In genomic region chr11:65719887-65720236, GRCh38 we compare ENCODE assay signal across 1 cellular context.
TF ChIP-seq lines count a peak whose summit lies in the region.

No MANE protein-coding gene starts in this region.

TF ChIP-seq in HepG2, 621 proteins besides CTCF, POLR2A, EP300 and RAD21:
- TF ChIP-seq RNF2 (conservative IDR thresholded peaks at IDR 0.05; ENCODE audit: low read depth) (no peak), EED (CRISPR knock-in tag; IDR thresholded peaks at IDR 0.05) (0 out of 2 replicates have a peak, but pooled peaks have one; percentile 6), ZNF17 (CRISPR knock-in tag; IDR thresholded peaks at IDR 0.05) (no peak), HDAC6 (IDR thresholded peaks at IDR 0.05; ENCODE audit: low read depth, low read length) (no peak), MTF2 (CRISPR knock-in tag; IDR thresholded peaks at IDR 0.05; ENCODE audit: borderline replicate concordance) (0 out of 2 replicates have a peak, but pooled peaks have one; percentile 23), HMGA1 (CRISPR knock-in tag; conservative IDR thresholded peaks at IDR 0.05) (no peak), ZNF333 (CRISPR knock-in tag; IDR thresholded peaks at IDR 0.05; ENCODE audit: borderline replicate concordance) (no peak), ZNF850 (CRISPR knock-in tag; conservative IDR thresholded peaks at IDR 0.05) (no peak), PHF21A (CRISPR knock-in tag; IDR thresholded peaks at IDR 0.05) (no peak), FOXO1 (CRISPR knock-in tag; IDR thresholded peaks at IDR 0.05) (no peak), MEF2D (CRISPR knock-in tag; IDR thresholded peaks at IDR 0.05) (0 out of 2 replicates have a peak, but pooled peaks have one; percentile 28), TBX3 (IDR thresholded peaks at IDR 0.05; ENCODE audit: borderline replicate concordance) (no peak), ZBTB38 (CRISPR knock-in tag; IDR thresholded peaks at IDR 0.05) (0 out of 2 replicates have a peak, but pooled peaks have one; percentile 2), POGK (CRISPR knock-in tag; conservative IDR thresholded peaks at IDR 0.05) (0 out of 2 replicates have a peak, but pooled peaks have one; percentile 8), ZNF776 (CRISPR knock-in tag; IDR thresholded peaks at IDR 0.05) (no peak), ZNF263 (CRISPR knock-in tag; IDR thresholded peaks at IDR 0.05) (peak; percentile 86), ZNF589 (CRISPR knock-in tag; conservative IDR thresholded peaks at IDR 0.05) (no peak), ZNF577 (CRISPR knock-in tag; IDR thresholded peaks at IDR 0.05; ENCODE audit: borderline replicate concordance, low read depth) (no peak), RBAK (CRISPR knock-in tag; IDR thresholded peaks at IDR 0.05) (0 out of 2 replicates have a peak, but pooled peaks have one; percentile 29), ZKSCAN1 (IDR thresholded peaks at IDR 0.05; ENCODE audit: low read length) (no peak), THAP9 (CRISPR knock-in tag; IDR thresholded peaks at IDR 0.05; ENCODE audit: borderline replicate concordance) (no peak), NONO (IDR thresholded peaks at IDR 0.05) (no peak), NONO (CRISPR knock-in tag; conservative IDR thresholded peaks at IDR 0.05) (no peak), MAFF (IDR thresholded peaks at IDR 0.05; ENCODE audit: low read depth, low read length) (no peak), ZNF256 (CRISPR knock-in tag; conservative IDR thresholded peaks at IDR 0.05) (0 out of 2 replicates have a peak, but pooled peaks have one; percentile 22), ZNF629 (CRISPR knock-in tag; conservative IDR thresholded peaks at IDR 0.05) (0 out of 2 replicates have a peak, but pooled peaks have one; percentile 12), CHCHD3 (CRISPR knock-in tag; IDR thresholded peaks at IDR 0.05) (no peak), NR2F2 (IDR thresholded peaks at IDR 0.05; ENCODE audit: borderline replicate concordance, low read depth) (no peak), CCAR2 (optimal IDR thresholded peaks at IDR 0.05; ENCODE audit: low read depth, low read length) (no peak)
- TF ChIP-seq, protein P1, sequence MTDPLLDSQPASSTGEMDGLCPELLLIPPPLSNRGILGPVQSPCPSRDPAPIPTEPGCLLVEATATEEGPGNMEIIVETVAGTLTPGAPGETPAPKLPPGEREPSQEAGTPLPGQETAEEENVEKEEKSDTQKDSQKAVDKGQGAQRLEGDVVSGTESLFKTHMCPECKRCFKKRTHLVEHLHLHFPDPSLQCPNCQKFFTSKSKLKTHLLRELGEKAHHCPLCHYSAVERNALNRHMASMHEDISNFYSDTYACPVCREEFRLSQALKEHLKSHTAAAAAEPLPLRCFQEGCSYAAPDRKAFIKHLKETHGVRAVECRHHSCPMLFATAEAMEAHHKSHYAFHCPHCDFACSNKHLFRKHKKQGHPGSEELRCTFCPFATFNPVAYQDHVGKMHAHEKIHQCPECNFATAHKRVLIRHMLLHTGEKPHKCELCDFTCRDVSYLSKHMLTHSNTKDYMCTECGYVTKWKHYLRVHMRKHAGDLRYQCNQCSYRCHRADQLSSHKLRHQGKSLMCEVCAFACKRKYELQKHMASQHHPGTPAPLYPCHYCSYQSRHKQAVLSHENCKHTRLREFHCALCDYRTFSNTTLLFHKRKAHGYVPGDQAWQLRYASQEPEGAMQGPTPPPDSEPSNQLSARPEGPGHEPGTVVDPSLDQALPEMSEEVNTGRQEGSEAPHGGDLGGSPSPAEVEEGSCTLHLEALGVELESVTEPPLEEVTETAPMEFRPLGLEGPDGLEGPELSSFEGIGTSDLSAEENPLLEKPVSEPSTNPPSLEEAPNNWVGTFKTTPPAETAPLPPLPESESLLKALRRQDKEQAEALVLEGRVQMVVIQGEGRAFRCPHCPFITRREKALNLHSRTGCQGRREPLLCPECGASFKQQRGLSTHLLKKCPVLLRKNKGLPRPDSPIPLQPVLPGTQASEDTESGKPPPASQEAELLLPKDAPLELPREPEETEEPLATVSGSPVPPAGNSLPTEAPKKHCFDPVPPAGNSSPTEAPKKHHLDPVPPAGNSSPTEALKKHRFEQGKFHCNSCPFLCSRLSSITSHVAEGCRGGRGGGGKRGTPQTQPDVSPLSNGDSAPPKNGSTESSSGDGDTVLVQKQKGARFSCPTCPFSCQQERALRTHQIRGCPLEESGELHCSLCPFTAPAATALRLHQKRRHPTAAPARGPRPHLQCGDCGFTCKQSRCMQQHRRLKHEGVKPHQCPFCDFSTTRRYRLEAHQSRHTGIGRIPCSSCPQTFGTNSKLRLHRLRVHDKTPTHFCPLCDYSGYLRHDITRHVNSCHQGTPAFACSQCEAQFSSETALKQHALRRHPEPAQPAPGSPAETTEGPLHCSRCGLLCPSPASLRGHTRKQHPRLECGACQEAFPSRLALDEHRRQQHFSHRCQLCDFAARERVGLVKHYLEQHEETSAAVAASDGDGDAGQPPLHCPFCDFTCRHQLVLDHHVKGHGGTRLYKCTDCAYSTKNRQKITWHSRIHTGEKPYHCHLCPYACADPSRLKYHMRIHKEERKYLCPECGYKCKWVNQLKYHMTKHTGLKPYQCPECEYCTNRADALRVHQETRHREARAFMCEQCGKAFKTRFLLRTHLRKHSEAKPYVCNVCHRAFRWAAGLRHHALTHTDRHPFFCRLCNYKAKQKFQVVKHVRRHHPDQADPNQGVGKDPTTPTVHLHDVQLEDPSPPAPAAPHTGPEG (CRISPR knock-in tag; IDR thresholded peaks at IDR 0.05): no peak
